In the genomic region with DNA sequence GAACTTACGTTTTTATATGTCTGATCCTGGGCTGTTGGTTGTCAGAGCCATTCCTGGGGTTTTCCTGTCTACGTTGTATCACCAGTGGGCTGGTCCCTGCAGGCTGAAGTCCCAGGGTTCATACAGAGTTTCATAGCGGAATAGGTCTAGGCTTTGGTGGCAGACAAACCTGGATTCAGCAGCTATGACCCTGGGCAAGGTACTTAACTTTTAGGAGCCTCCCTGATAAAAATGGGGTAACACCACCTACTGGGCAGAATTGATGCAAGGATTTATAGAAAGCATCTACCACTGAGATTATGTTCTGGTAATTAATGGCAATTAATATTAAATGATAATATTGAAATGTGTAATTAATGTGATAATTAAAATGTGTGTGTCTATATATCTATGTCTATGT, we compare ENCODE assay signal across 14 cellular contexts.
DNase-seq lines count a peak whose midpoint lies in the region; ATAC-seq, FAIRE-seq and TF ChIP-seq lines count a peak whose summit lies in the region.
"Had no signal": no experiment of that assay in that cellular context is flagged by ENCODE, and none has a peak within 500 bp of the region (broad histone marks: within the 10 kb centered on the region; RNA-seq: fewer than 3 reads in every experiment).

No MANE protein-coding gene starts in this region.

- H3K4me3 ChIP-seq in HFF-Myc (replicated peaks; ENCODE audit: low read depth, low read length) (no peak overlapping the region), GM12878 (no peak overlapping the region), kidney (ENCODE audit: low read length in 2 of 2) (no peak overlapping the region)
- H3K4me3 ChIP-seq: skin epidermis had no signal

- no peak overlapping the region for H3K27ac ChIP-seq in CD4-positive, alpha-beta T cell (ENCODE audit: low read depth, low read length)
- H3K27ac ChIP-seq in GM12878 (ENCODE audit: control insufficient read depth, insufficient read depth) (no peak overlapping the region), kidney (ENCODE audit: low read depth in 2 of 2, low read length in 2 of 2) (no peak overlapping the region)
- H3K27ac ChIP-seq: skin epidermis had no signal

- intact Hi-C loops in CD4-positive, alpha-beta T cell (cut with DNase I, micrococcal nuclease): loop anchor here (1.0 to 5.0 kb wide), 3 partner anchors 152 to 195 kb away; no protein-coding TSS in a partner anchor
- intact Hi-C loops in GM12878 (cut with micrococcal nuclease; ENCODE audit: unreplicated experiment) (no loop called here), kidney (cut with DNase I) (no loop called here)

- H3K9me3 ChIP-seq in CD4-positive, alpha-beta T cell (ENCODE audit: control insufficient read depth, low read length): no peaks in the 10 kb centered on the region
- H3K9me3 ChIP-seq in GM12878 (replicated peaks; ENCODE audit: control insufficient read depth, insufficient read depth, low read length): no peaks in the 10 kb centered on the region
- H3K9me3 ChIP-seq in kidney (ENCODE audit: control insufficient read depth in 1 of 2, low read length in 2 of 2): no peaks in the 10 kb centered on the region

- TF ChIP-seq CTCF in CD4-positive, alpha-beta T cell (IDR thresholded peaks at IDR 0.05): peak; percentile 39
- peak; percentile 5 for TF ChIP-seq CTCF in HFF-Myc (IDR thresholded peaks at IDR 0.05; ENCODE audit: low read depth, low read length, missing control alignments)
- peak in 2 of 3 experiments; percentile 13 to 37; a peak in 1 of 6 replicates for TF ChIP-seq CTCF in GM12878 (IDR thresholded peaks at IDR 0.05 in 2 of 3, conservative IDR thresholded peaks at IDR 0.05 in 1 of 3; ENCODE audit: control insufficient read depth in 2 of 3, extremely low read depth in 1 of 3, insufficient read depth in 1 of 3, low read depth in 3 of 3, low read length in 3 of 3)
- no peak for TF ChIP-seq CTCF in kidney (IDR thresholded peaks at IDR 0.05; ENCODE audit: borderline replicate concordance, extremely low read depth, insufficient read depth)

- no peaks in the 10 kb centered on the region; the same call in 1 of the 2 replicates for H3K4me1 ChIP-seq in GM12878 (ENCODE audit: control insufficient read depth, insufficient read depth, low read length)
- H3K4me1 ChIP-seq in kidney (ENCODE audit: control insufficient read depth in 1 of 2, insufficient read depth in 1 of 2, low read depth in 1 of 2, low read length in 2 of 2): no peaks in the 10 kb centered on the region

- H3K36me3 ChIP-seq in GM12878 (ENCODE audit: control insufficient read depth in 2 of 2, insufficient read depth in 2 of 2, low read length in 1 of 2) (peaks cover 2 to 16% of the 10 kb centered on the region in 2 experiments), kidney (ENCODE audit: control insufficient read depth in 1 of 2, insufficient read depth in 2 of 2, low read length in 2 of 2) (peaks cover 39 to 41% of the 10 kb centered on the region in 2 donors)

- no peak overlapping the region for H3K27ac Mint-ChIP-seq in CD4-positive, alpha-beta T cell
- H3K27ac Mint-ChIP-seq: activated T-cell treated with anti-CD3 and anti-CD28 coated beads, Interleukin-2, amount 50 U/mL, for 24 hours had no signal

- WGBS in GM12878 (ENCODE audit: insufficient coverage, insufficient replicate concordance, low lambda C conversion rate, missing lambda C conversion rate): 98% methylated on average over 3 of the region's 3 CpGs

- POLR2A ChIA-PET in CD4-positive, alpha-beta T cell (lab: Charles Lee): no interaction called here
- POLR2A ChIA-PET in GM12878 (lab: Charles Lee): interaction anchor here (0.5 to 1.1 kb wide), 3 partner anchors 112 to 590 kb away, joined by 3 to 6 read pairs (median 3); no protein-coding TSS in a partner anchor

- no peak for TF ChIP-seq EP300 in GM12878 (IDR thresholded peaks at IDR 0.05; ENCODE audit: borderline replicate concordance in 1 of 2, control insufficient read depth in 1 of 2, low read depth in 2 of 2, low read length in 2 of 2)

- H3K27me3 Mint-ChIP-seq in CD4-positive, alpha-beta T cell: no peaks in the 10 kb centered on the region
- H3K27me3 Mint-ChIP-seq: activated T-cell treated with anti-CD3 and anti-CD28 coated beads, Interleukin-2, amount 50 U/mL, for 24 hours; central memory CD8-positive, alpha-beta T cell had no signal

- CTCF ChIA-PET in CD4-positive, alpha-beta T cell (lab: Charles Lee): interaction anchor here (1.0 kb wide), 1 partner anchor 201 kb away, joined by 4 read pairs; no protein-coding TSS in a partner anchor
- CTCF ChIA-PET in GM12878 (lab: Yijun Ruan, JAX): interaction anchor here (1.1 to 1.7 kb wide), 2 partner anchors 194 to 339 kb away, joined by 3 to 6 read pairs; no protein-coding TSS in a partner anchor

- H3K9ac ChIP-seq in GM12878 (ENCODE audit: control insufficient read depth, insufficient read depth, low read length) (no peak overlapping the region), kidney (ENCODE audit: low read length in 2 of 2) (no peak overlapping the region)

- in situ Hi-C loops in GM12878 (cut with MboI): no loop called here

- no peak for DNase-seq in CD4-positive, alpha-beta T cell
- DNase-seq in HFF-Myc (ENCODE audit: extremely low read depth, low read depth): no peak
- DNase-seq in GM12878 (ENCODE audit: low read depth, low spot score): no peak
- peak; percentile 10 to 31 for DNase-seq in lung microvascular endothelial cell (ENCODE audit: low read depth in 2 of 2)
- no peak for DNase-seq in cortex of kidney (lab: John Stamatoyannopoulos, UW)
- no peak for DNase-seq in ecto neural progenitor cell (ENCODE audit: low spot score)
- DNase-seq in kidney: no peak
- DNase-seq: activated T-cell treated with anti-CD3 and anti-CD28 coated beads, Interleukin-2, amount 50 U/mL, for 24 hours; DMS153; NCI-H1694 treated with DMSO at 0.1 percent for 48 hours had no signal

- no peak overlapping the region for H3K4me2 ChIP-seq in GM12878 (ENCODE audit: control insufficient read depth, insufficient read depth)

- H3K79me2 ChIP-seq in GM12878 (ENCODE audit: control insufficient read depth, insufficient read depth, low read length): no peaks in the 10 kb centered on the region

- SMC1A ChIA-PET in GM12878 (lab: Charles Lee; ENCODE audit: uncharacterized antibody, unreplicated experiment): interaction anchor here (0.6 to 2.3 kb wide), 4 partner anchors 12 to 194 kb away, joined by 3 to 11 read pairs (median 4); no protein-coding TSS in a partner anchor

- H3K9me3 Mint-ChIP-seq in CD4-positive, alpha-beta T cell: no peaks in the 10 kb centered on the region
- H3K9me3 Mint-ChIP-seq: activated T-cell treated with anti-CD3 and anti-CD28 coated beads, Interleukin-2, amount 50 U/mL, for 24 hours; central memory CD8-positive, alpha-beta T cell had no signal

- FAIRE-seq in GM12878 (lab: Jason Lieb, UNC): no peak
- FAIRE-seq in kidney (lab: Jason Lieb, UNC): no peak
- FAIRE-seq: urothelium cell line had no signal

- TF ChIP-seq POLR2A in GM12878 (IDR thresholded peaks at IDR 0.05; ENCODE audit: low read depth, low read length): no peak

- no peaks in the 10 kb centered on the region for H4K20me1 ChIP-seq in GM12878 (ENCODE audit: control insufficient read depth, insufficient read depth)

- TF ChIP-seq RAD21 in GM12878 (IDR thresholded peaks at IDR 0.05; ENCODE audit: insufficient read depth, low read depth, low read length): peak; percentile 45; the same call in 1 of the 2 replicates

- no peak overlapping the region for H3K4me3 Mint-ChIP-seq in CD4-positive, alpha-beta T cell
- H3K4me3 Mint-ChIP-seq: activated T-cell treated with anti-CD3 and anti-CD28 coated beads, Interleukin-2, amount 50 U/mL, for 24 hours; central memory CD8-positive, alpha-beta T cell had no signal

- no peaks in the 10 kb centered on the region for H3K4me1 Mint-ChIP-seq in CD4-positive, alpha-beta T cell (ENCODE audit: low read depth)

- RAD21 ChIA-PET in GM12878 (lab: Charles Lee; ENCODE audit: unreplicated experiment): interaction anchor here (0.6 to 1.6 kb wide), 4 partner anchors 22 to 898 kb away, joined by 3 to 4 read pairs (median 4); no protein-coding TSS in a partner anchor

- peaks cover 76% of the 10 kb centered on the region for H3K36me3 Mint-ChIP-seq in CD4-positive, alpha-beta T cell (ENCODE audit: low read depth)

- peak; percentile 44 for ATAC-seq in CD4-positive, alpha-beta T cell (ENCODE audit: poor library complexity)
- ATAC-seq in GM12878 (no peak), HG03571 (IDR thresholded peaks at IDR 0.05; ENCODE audit: unreplicated experiment) (no peak)

- H2AFZ ChIP-seq in GM12878 (ENCODE audit: control insufficient read depth, low read depth, low read length): no peak overlapping the region

- no peaks in the 10 kb centered on the region for H3K27me3 ChIP-seq in CD4-positive, alpha-beta T cell (ENCODE audit: control insufficient read depth, insufficient read depth, low read length)
- H3K27me3 ChIP-seq in GM12878 (replicated peaks in 1 of 2; ENCODE audit: control insufficient read depth in 2 of 2, insufficient read depth in 2 of 2, low read length in 1 of 2): no peaks in the 10 kb centered on the region

- BruUV-seq in GM12878 (replicated peaks; lab: Mats Ljungman, UMichigan): no TSS peak

TF ChIP-seq in GM12878, 131 proteins besides CTCF, POLR2A, EP300 and RAD21:
- TF ChIP-seq YBX1 (IDR thresholded peaks at IDR 0.05): no peak
- no peak for TF ChIP-seq ZNF622 (IDR thresholded peaks at IDR 0.05)
- no peak for TF ChIP-seq FOXM1 (IDR thresholded peaks at IDR 0.05; ENCODE audit: low read depth, low read length)
- peak; percentile 16; the same call in 1 of the 2 replicates for TF ChIP-seq SMC3 (IDR thresholded peaks at IDR 0.05; ENCODE audit: borderline replicate concordance, low read length)
- TF ChIP-seq ZNF207 (IDR thresholded peaks at IDR 0.05; ENCODE audit: borderline replicate concordance): no peak

Comparison
In these comparisons a context has a peak if more than half of its experiments do, and no peak if none do; other contexts are left out.
1. DNase-seq: peak in lung microvascular endothelial cell (2 of 2); none in CD4-positive, alpha-beta T cell (0 of 10), HFF-Myc (single experiment), GM12878 (single experiment), cortex of kidney (single experiment), ecto neural progenitor cell (single experiment) and kidney (single experiment).
2. intact Hi-C loops: an anchor here in CD4-positive, alpha-beta T cell (1.0 to 5.0 kb wide); none called in GM12878 and kidney.